In the genomic region with DNA sequence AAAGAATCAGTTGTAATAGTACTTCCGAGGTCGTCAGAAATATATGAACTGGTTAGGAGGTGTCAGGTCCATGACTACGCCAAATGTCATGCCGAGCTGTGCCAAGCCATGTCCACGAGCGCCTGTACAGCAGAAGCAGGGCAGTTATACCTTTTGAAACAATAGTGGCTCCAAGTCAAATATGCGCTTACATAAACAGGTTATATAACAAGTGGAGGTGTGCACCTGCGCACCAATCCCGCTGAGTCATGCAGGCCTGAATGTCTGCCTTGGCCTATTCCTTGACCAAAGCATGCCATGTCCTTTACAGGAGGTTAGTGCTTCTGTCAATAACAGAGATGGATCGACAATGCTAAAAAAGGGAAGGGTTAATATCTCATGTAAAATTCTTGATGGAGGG, we compare ENCODE assay signal across 17 cellular contexts. TPM values are rescaled to one million over a fixed set of nuclear protein-coding genes. Genes with fewer than 3 reads are reported as not detected.
A peak's percentile ranks its signal among the peaks of the same experiment; 100 is the strongest.
DNase-seq lines count a peak whose midpoint lies in the region; ATAC-seq, FAIRE-seq and TF ChIP-seq lines count a peak whose summit lies in the region.
"Had no signal": no experiment of that assay in that cellular context is flagged by ENCODE, and none has a peak within 500 bp of the region (broad histone marks: within the 10 kb centered on the region; RNA-seq: fewer than 3 reads in every experiment).

No MANE protein-coding gene starts in this region.

- no peak for TF ChIP-seq CTCF in H1 (IDR thresholded peaks at IDR 0.05; ENCODE audit: control extremely low read depth in 1 of 3, insufficient read depth in 1 of 3, low read depth in 1 of 3, low read length in 3 of 3)

- H3K4me2 ChIP-seq in H1 (ENCODE audit: insufficient read depth in 1 of 2, low read depth in 2 of 2, low read length in 2 of 2): no peak overlapping the region

- H2BK120ac ChIP-seq in H1 (replicated peaks; ENCODE audit: low read depth, low read length): no peak overlapping the region

- H3K9ac ChIP-seq in H1 (replicated peaks in 1 of 4; ENCODE audit: extremely low read depth in 1 of 4, low read depth in 3 of 4, low read length in 3 of 4): no peak overlapping the region

- WGBS in H1 (ENCODE audit: extremely low coverage in 1 of 2, insufficient coverage in 1 of 2, insufficient read length in 1 of 2, insufficient replicate concordance in 2 of 2, low coverage in 1 of 2, low lambda C conversion rate in 2 of 2, missing lambda C conversion rate in 1 of 2), 2 experiments: 95% methylated on average over 10 of the region's 10 CpGs; no CpG with 5 or more reads in 1 of the 2 experiments
- 97 to 98% methylated on average over 8 to 9 of the region's 10 CpGs for WGBS in mesodermal cell (ENCODE audit: insufficient coverage in 2 of 2), 2 experiments

- no peak overlapping the region for H3K23ac ChIP-seq in H1 (ENCODE audit: insufficient read length)

- no peak overlapping the region for H3K56ac ChIP-seq in H1 (replicated peaks; ENCODE audit: insufficient read length, low read depth, low read length)

- no peak overlapping the region for H4K8ac ChIP-seq in H1 (ENCODE audit: extremely low read depth, insufficient read depth, low read length)

- no peak overlapping the region for H4K5ac ChIP-seq in H1 (ENCODE audit: insufficient read length, low read depth, low read length)

- POLR2A ChIA-PET in H1 (lab: Charles Lee; ENCODE audit: partially characterized antibody): interaction anchor here (1.0 kb wide), 1 partner anchor 12 kb away, joined by 3 read pairs; no protein-coding TSS in a partner anchor

- H3K9me3 ChIP-seq in H1 (ENCODE audit: insufficient read depth in 2 of 2, low read depth in 1 of 2, low read length in 1 of 2) (no peaks in the 10 kb centered on the region), mesodermal cell (ENCODE audit: control insufficient read depth, low read length) (no peaks in the 10 kb centered on the region)

- H3K14ac ChIP-seq in H1 (ENCODE audit: insufficient read length): no peak overlapping the region

- no peaks in the 10 kb centered on the region for H3K79me2 ChIP-seq in H1 (ENCODE audit: control insufficient read depth in 1 of 2, insufficient read depth in 2 of 2, low read length in 2 of 2)

- peak overlapping the region; percentile 88 for H2BK12ac ChIP-seq in H1 (ENCODE audit: low read depth, low read length)

- peak overlapping the region; percentile 87; the same call in 1 of the 2 replicates for H2BK20ac ChIP-seq in H1 (ENCODE audit: low read length)

- no peaks in the 10 kb centered on the region for H3K27me3 ChIP-seq in H1 (replicated peaks in 1 of 4; ENCODE audit: control insufficient read depth in 3 of 4, extremely low read depth in 1 of 4, insufficient read depth in 3 of 4, low read length in 3 of 4)

- H3K4me1 ChIP-seq in H1 (replicated peaks in 1 of 4; ENCODE audit: control insufficient read depth in 3 of 4, insufficient read depth in 4 of 4, low read length in 3 of 4) (peaks cover 0 to 12% (median 3%) of the 10 kb centered on the region in 4 experiments; a peak in 3 of 7 replicates), mesodermal cell (ENCODE audit: control insufficient read depth, insufficient read depth, low read length, poor library complexity, severe bottlenecking) (peaks cover 17% of the 10 kb centered on the region)

- H3K4ac ChIP-seq in H1 (replicated peaks; ENCODE audit: insufficient read length, low read depth, low read length): no peak overlapping the region

- H2AFZ ChIP-seq in H1 (ENCODE audit: low read length): no peak overlapping the region

- H3K27ac ChIP-seq in H1 (ENCODE audit: low read depth, low read length) (no peak overlapping the region), mesodermal cell (ENCODE audit: low read depth, low read length, severe bottlenecking) (peak overlapping the region; percentile 7)
- H3K27ac ChIP-seq: HL-60 had no signal

- H3K23me2 ChIP-seq in H1 (ENCODE audit: low read depth, low read length): no peaks in the 10 kb centered on the region; the same call in 1 of the 2 replicates

- no peak for TF ChIP-seq POLR2A in GM12891 (IDR thresholded peaks at IDR 0.05; ENCODE audit: low read depth, low read length)
- TF ChIP-seq POLR2A in H1 (IDR thresholded peaks at IDR 0.05; ENCODE audit: control extremely low read depth in 1 of 2, low read depth in 2 of 2, low read length in 2 of 2): no peak

- H2BK5ac ChIP-seq in H1 (ENCODE audit: low read depth, low read length): no peak overlapping the region

- no peak overlapping the region for H2BK15ac ChIP-seq in H1 (ENCODE audit: low read length)

- no peak for ATAC-seq in HG02885 (IDR thresholded peaks at IDR 0.05; ENCODE audit: poor library complexity, unreplicated experiment)
- ATAC-seq: HCT116 had no signal

- H4K91ac ChIP-seq in H1 (replicated peaks; ENCODE audit: insufficient read length, low read length): peak overlapping the region; percentile 80

- FAIRE-seq in GM12891 (lab: Jason Lieb, UNC) (peak; percentile 45), H1 (lab: Jason Lieb, UNC) (no peak)
- FAIRE-seq: G401.6, GM12892, GM19239, H54 had no signal

- no peak overlapping the region for H2AK5ac ChIP-seq in H1 (ENCODE audit: low read depth, low read length)

- H4K20me1 ChIP-seq in H1 (replicated peaks in 1 of 2; ENCODE audit: control insufficient read depth in 1 of 2, insufficient read depth in 2 of 2, low read length in 2 of 2): no peaks in the 10 kb centered on the region

- TF ChIP-seq RAD21 in H1 (IDR thresholded peaks at IDR 0.05 in 1 of 2, conservative IDR thresholded peaks at IDR 0.05 in 1 of 2; ENCODE audit: low read depth in 2 of 2, low read length in 2 of 2): no peak

- no peaks in the 10 kb centered on the region for H3K79me1 ChIP-seq in H1 (ENCODE audit: low read depth, low read length)

- H3K4me3 ChIP-seq in H1 (ENCODE audit: extremely low read depth in 1 of 4, insufficient read depth in 2 of 4, low read depth in 3 of 4, low read length in 4 of 4) (no peak overlapping the region), mesodermal cell (ENCODE audit: extremely low read depth, insufficient read depth, low read length, poor library complexity, severe bottlenecking) (no peak overlapping the region)

- DNase-seq in COLO668 (lab: John Stamatoyannopoulos, UW; ENCODE audit: unreplicated experiment) (peak; percentile 34), GM12891 (ENCODE audit: insufficient read length, low spot score) (no peak), H1 (ENCODE audit: low read depth in 1 of 2, low spot score in 2 of 2) (no peak)
- no peak for DNase-seq in stimulated activated CD4-positive, alpha-beta T cell treated with anti-CD3 and anti-CD28 coated beads, Interleukin-12 subunit alpha, Interleukin-12 subunit beta, amount 100 ng/mL, for 4 hours
- DNase-seq: CD8-positive, alpha-beta memory T cell; DMS 273 treated with DMSO at 0.1 percent for 48 hours; DMS79 treated with DMSO at 0.1 percent for 48 hours; EL; KG1 had no signal

- no peak for TF ChIP-seq EP300 in H1 (IDR thresholded peaks at IDR 0.05; ENCODE audit: borderline replicate concordance in 1 of 2, low read depth in 2 of 2, low read length in 2 of 2)

- H3K18ac ChIP-seq in H1 (ENCODE audit: extremely low read depth, low read length): no peak overlapping the region

- no peaks in the 10 kb centered on the region for H3K36me3 ChIP-seq in H1 (ENCODE audit: control insufficient read depth in 2 of 4, insufficient read depth in 4 of 4, low read length in 3 of 4)
- H3K36me3 ChIP-seq in mesodermal cell (ENCODE audit: control insufficient read depth, insufficient read depth, low read length): no peaks in the 10 kb centered on the region

- CTCF ChIA-PET in H1 (lab: Charles Lee; ENCODE audit: partially characterized antibody): interaction anchor here (0.9 to 4.3 kb wide), 3 partner anchors 9 to 39 kb away, joined by 3 to 23 read pairs (median 3); no protein-coding TSS in a partner anchor

TF ChIP-seq in GM12891, 5 proteins besides CTCF, POLR2A, EP300 and RAD21:
- TF ChIP-seq PAX5 (IDR thresholded peaks at IDR 0.05; ENCODE audit: insufficient read depth, low read length, severe bottlenecking): no peak
- TF ChIP-seq TAF1 (IDR thresholded peaks at IDR 0.05; ENCODE audit: low read depth, low read length): no peak
- no peak for TF ChIP-seq POLR2AphosphoS5 (IDR thresholded peaks at IDR 0.05; ENCODE audit: low read depth, low read length)
- TF ChIP-seq POU2F2 (IDR thresholded peaks at IDR 0.05; ENCODE audit: low read depth, low read length): no peak
- TF ChIP-seq SPI1 (IDR thresholded peaks at IDR 0.05; ENCODE audit: low read depth, low read length): no peak

TF ChIP-seq in H1, 55 proteins besides CTCF, POLR2A, EP300 and RAD21 (continues in another document):
- TF ChIP-seq TAF7 (optimal IDR thresholded peaks at IDR 0.05; ENCODE audit: borderline replicate concordance, low read depth, low read length) (no peak), NRF1 (IDR thresholded peaks at IDR 0.05; ENCODE audit: low read depth, low read length) (no peak), FOSL1 (IDR thresholded peaks at IDR 0.05; ENCODE audit: insufficient read depth, low read depth, low read length) (no peak), BCL11A (IDR thresholded peaks at IDR 0.05; ENCODE audit: low read depth in 2 of 2, low read length in 2 of 2) (no peak), TBP (IDR thresholded peaks at IDR 0.05; ENCODE audit: low read depth, low read length) (no peak), HDAC2 (IDR thresholded peaks at IDR 0.05; ENCODE audit: borderline replicate concordance in 1 of 2, low read depth in 2 of 2, low read length in 2 of 2) (no peak)
- TF ChIP-seq, protein P1, sequence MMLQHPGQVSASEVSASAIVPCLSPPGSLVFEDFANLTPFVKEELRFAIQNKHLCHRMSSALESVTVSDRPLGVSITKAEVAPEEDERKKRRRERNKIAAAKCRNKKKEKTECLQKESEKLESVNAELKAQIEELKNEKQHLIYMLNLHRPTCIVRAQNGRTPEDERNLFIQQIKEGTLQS (IDR thresholded peaks at IDR 0.05; ENCODE audit: insufficient read depth, low read depth, low read length): no peak
- TF ChIP-seq, protein P2, sequence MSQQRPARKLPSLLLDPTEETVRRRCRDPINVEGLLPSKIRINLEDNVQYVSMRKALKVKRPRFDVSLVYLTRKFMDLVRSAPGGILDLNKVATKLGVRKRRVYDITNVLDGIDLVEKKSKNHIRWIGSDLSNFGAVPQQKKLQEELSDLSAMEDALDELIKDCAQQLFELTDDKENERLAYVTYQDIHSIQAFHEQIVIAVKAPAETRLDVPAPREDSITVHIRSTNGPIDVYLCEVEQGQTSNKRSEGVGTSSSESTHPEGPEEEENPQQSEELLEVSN (IDR thresholded peaks at IDR 0.05): no peak

RNA-seq across cellular contexts. Expression of gene TRUB1, which starts 21.3 kb away (rescaled TPM):
- 7.5 TPM for polyA plus RNA-seq in GM12891 (2012; ENCODE audit: low read depth, missing spikeins)
- 21.2 and 22.2 TPM in 2 replicates for total RNA-seq in H1 (2021; fragmentation: NEBNext Ultra II Directional; extraction: Animal tissue kit (Norgen Biotek cat#: 25700))
- polyA plus RNA-seq in H1 (2011; rRNA removed): 4.0 and 6.3 TPM in 2 replicates
- polyA plus RNA-seq in H1 (2011; cell fraction: cytosol; rRNA removed): 10.3 TPM
- polyA plus RNA-seq in H1 (2011; cell fraction: nucleus; rRNA removed): 4.2 TPM
- 8.1 to 11.9 TPM (median 9.3 TPM) in 4 replicates for polyA plus RNA-seq in H1 (2012, experiment 1 of 2)
- 1.9 TPM for polyA plus RNA-seq in H1 (2012, experiment 2 of 2)
- 12.2 TPM for polyA plus RNA-seq in H1 (2013, experiment 1 of 2)
- 11.7 TPM for polyA plus RNA-seq in H1 (2013, experiment 2 of 2)
- polyA minus RNA-seq in H1 (2011; rRNA and poly(A)+ RNA removed): 6.1 and 8.3 TPM in 2 replicates
- 10.9 TPM for polyA minus RNA-seq in H1 (2011; cell fraction: cytosol; rRNA and poly(A)+ RNA removed)
- 16.0 TPM for polyA minus RNA-seq in H1 (2011; cell fraction: nucleus; rRNA and poly(A)+ RNA removed)
- polyA plus RNA-seq in mesodermal cell (2013, experiment 1 of 2): 20.1 TPM
- polyA plus RNA-seq in mesodermal cell (2013, experiment 2 of 2): 25.1 TPM
